19 cellular contexts compared by ENCODE assay signal in genomic region chr13:104198811-104199210, GRCh38.
DNase-seq lines count a peak whose midpoint lies in the region; TF ChIP-seq lines count a peak whose summit lies in the region.
"Had no signal": no experiment of that assay in that cellular context is flagged by ENCODE, and none has a peak within 500 bp of the region (broad histone marks: within the 10 kb centered on the region; RNA-seq: fewer than 3 reads in every experiment).

No MANE protein-coding gene starts in this region.

- H3K79me2 ChIP-seq in neural progenitor cell (ENCODE audit: low read depth) (no peaks in the 10 kb centered on the region), H9 (ENCODE audit: insufficient read depth, low read length) (no peaks in the 10 kb centered on the region)

- H2AK5ac ChIP-seq in H9 (ENCODE audit: insufficient read length, low read length) = no peak overlapping the region

- H3K9me3 ChIP-seq in neural progenitor cell (ENCODE audit: low read depth) (no peaks in the 10 kb centered on the region), H9 (ENCODE audit: control insufficient read depth, low read depth, low read length) (no peaks in the 10 kb centered on the region)
- H3K9me3 ChIP-seq: A549 had no signal

- no peak overlapping the region for H4K91ac ChIP-seq in H9 (ENCODE audit: insufficient read length, low read depth, low read length)

- peaks cover 3% of the 10 kb centered on the region for H3K4me1 Mint-ChIP-seq in neural progenitor cell
- peaks cover 0 to 6% of the 10 kb centered on the region in 2 experiments; a peak in 2 of 4 replicates for H3K4me1 Mint-ChIP-seq in H9
- H3K4me1 Mint-ChIP-seq: B cell had no signal

- no peak overlapping the region for H4K5ac ChIP-seq in H9 (ENCODE audit: insufficient read length, low read depth, low read length)

- no peak overlapping the region for H2BK20ac ChIP-seq in H9 (ENCODE audit: low read depth, low read length, poor library complexity, severe bottlenecking)

- no peak overlapping the region for H3K14ac ChIP-seq in H9 (ENCODE audit: insufficient read depth, low read length)

- no peak overlapping the region for H3K9ac ChIP-seq in neural progenitor cell
- H3K9ac ChIP-seq in H9 (ENCODE audit: extremely low read depth, insufficient read length, low read length) = no peak overlapping the region
- H3K9ac ChIP-seq: BLaER1 treated with 17β-estradiol and CSF1 and Interleukin-3, amounts not matched to agents 10 nM and 100 nM had no signal

- H3K36me3 Mint-ChIP-seq in neural progenitor cell (no peaks in the 10 kb centered on the region), H9 (ENCODE audit: insufficient read depth in 1 of 3, low read depth in 3 of 3) (peaks cover 4 to 10% (median 8%) of the 10 kb centered on the region in 3 experiments; a peak in 6 of 7 replicates)
- H3K36me3 Mint-ChIP-seq: CD8-positive, alpha-beta T cell had no signal

- H4K8ac ChIP-seq in H9 (replicated peaks; ENCODE audit: insufficient read length, low read depth, low read length) = no peak overlapping the region

- in situ Hi-C loops in astrocyte of the cerebellum (cut with HindIII; ENCODE audit: low sequenced_read_pairs) = no loop called here

- no peaks in the 10 kb centered on the region for H3K4me1 ChIP-seq in neural progenitor cell
- H3K4me1 ChIP-seq in H9 (ENCODE audit: insufficient read depth, low read length) = no peaks in the 10 kb centered on the region
- H3K4me1 ChIP-seq: A549, Caco-2 had no signal

- H3K9me3 Mint-ChIP-seq in neural progenitor cell (peaks cover 5% of the 10 kb centered on the region), H9 (peaks cover 3 to 5% of the 10 kb centered on the region in 2 experiments; a peak in 3 of 5 replicates)

- WGBS in H9 (ENCODE audit: extremely low coverage, insufficient read length, low lambda C conversion rate) = no CpG with 5 or more reads among the region's 1 CpG

- DNase-seq in NCI-H82 (lab: John Stamatoyannopoulos, UW) (peak; percentile 36), NCI-H82 treated with DMSO at 0.1 percent for 48 hours (lab: John Stamatoyannopoulos, UW; ENCODE audit: unreplicated experiment) (no peak), astrocyte of the cerebellum (ENCODE audit: low read depth) (peak; percentile 11), neural progenitor cell (ENCODE audit: low spot score) (no peak), H9 (no peak)
- no peak for DNase-seq in stimulated activated CD4-positive, alpha-beta T cell treated with anti-CD3 and anti-CD28 coated beads, Interleukin-4, amount 100 ng/mL, for 4 hours
- DNase-seq: AML-193; Caco-2; Calu3; CD4-positive, alpha-beta T cell; CD8-positive, alpha-beta T cell; DMS79 treated with DMSO at 0.1 percent for 48 hours; GF-D8 had no signal

- H3K27ac ChIP-seq in neural progenitor cell (no peak overlapping the region), H9 (ENCODE audit: insufficient read length, low read depth, low read length) (no peak overlapping the region)
- H3K27ac ChIP-seq: 22Rv1; A549; BLaER1 treated with 17β-estradiol and CSF1 and Interleukin-3, amounts not matched to agents 10 nM and 100 nM; C4-2B had no signal

- H3K23ac ChIP-seq in H9 (ENCODE audit: insufficient read length, low read depth, low read length) = no peak overlapping the region

- TF ChIP-seq CTCF in astrocyte of the cerebellum (IDR thresholded peaks at IDR 0.05; ENCODE audit: low read depth, low read length, missing control alignments) (no peak), neural progenitor cell (IDR thresholded peaks at IDR 0.05) (no peak), H9 (conservative IDR thresholded peaks at IDR 0.05) (no peak)

- no peak overlapping the region for H2BK15ac ChIP-seq in H9 (ENCODE audit: low read depth, low read length)

- no peaks in the 10 kb centered on the region for H3F3A ChIP-seq in neural progenitor cell (ENCODE audit: low read depth)

- no peak overlapping the region for H3K4me2 ChIP-seq in neural progenitor cell
- H3K4me2 ChIP-seq in H9 (ENCODE audit: insufficient read depth, insufficient read length, low read length) = no peak overlapping the region
- H3K4me2 ChIP-seq: A549; BLaER1 treated with 17β-estradiol and CSF1 and Interleukin-3, amounts not matched to agents 10 nM and 100 nM had no signal

- H3K56ac ChIP-seq in H9 (ENCODE audit: insufficient read length, low read depth, low read length) = no peak overlapping the region

- no peaks in the 10 kb centered on the region for H3K79me1 ChIP-seq in H9 (ENCODE audit: insufficient read depth, low read depth, low read length, poor library complexity, severe bottlenecking)

- H3K27me3 Mint-ChIP-seq in neural progenitor cell (ENCODE audit: insufficient read depth, low read depth) (peaks cover 4% of the 10 kb centered on the region), H9 (ENCODE audit: low read depth) (no peaks in the 10 kb centered on the region)
- H3K27me3 Mint-ChIP-seq: B cell; CD4-positive, alpha-beta T cell had no signal

- H2AFZ ChIP-seq in neural progenitor cell (replicated peaks) (peak overlapping the region; percentile 61), H9 (ENCODE audit: low read length) (no peak overlapping the region)

- no peak overlapping the region for H3T11ph ChIP-seq in H9 (ENCODE audit: low read length)

- H2BK12ac ChIP-seq in H9 (ENCODE audit: insufficient read length, low read depth, low read length) = no peak overlapping the region

- H3K27ac Mint-ChIP-seq in neural progenitor cell (no peak overlapping the region), H9 (no peak overlapping the region)
- H3K27ac Mint-ChIP-seq: B cell; CD4-positive, alpha-beta T cell; CD8-positive, alpha-beta T cell had no signal

- H2BK5ac ChIP-seq in H9 (ENCODE audit: insufficient read length, low read length) = no peak overlapping the region

- no peak overlapping the region for H3K4me3 ChIP-seq in astrocyte of the cerebellum (ENCODE audit: low read depth, low read length)
- no peak overlapping the region for H3K4me3 ChIP-seq in neural progenitor cell
- H3K4me3 ChIP-seq: A549; BLaER1 treated with 17β-estradiol and CSF1 and Interleukin-3, amounts not matched to agents 10 nM and 100 nM; GM12878 had no signal

- no peak overlapping the region for H2BK120ac ChIP-seq in H9 (ENCODE audit: low read depth, low read length, poor library complexity, severe bottlenecking)

- H3K4me3 Mint-ChIP-seq in neural progenitor cell (no peak overlapping the region), H9 (no peak overlapping the region)
- H3K4me3 Mint-ChIP-seq: B cell; CD4-positive, alpha-beta T cell; CD8-positive, alpha-beta T cell had no signal

- no peaks in the 10 kb centered on the region for H3K27me3 ChIP-seq in neural progenitor cell
- H3K27me3 ChIP-seq in H9 (ENCODE audit: insufficient read depth, low read length) = no peaks in the 10 kb centered on the region
- H3K27me3 ChIP-seq: BLaER1 treated with 17β-estradiol and CSF1 and Interleukin-3, amounts not matched to agents 10 nM and 100 nM had no signal

- H4K20me1 ChIP-seq in neural progenitor cell (ENCODE audit: low read depth) = no peaks in the 10 kb centered on the region
- no peaks in the 10 kb centered on the region for H4K20me1 ChIP-seq in H9 (ENCODE audit: control insufficient read depth, insufficient read depth, insufficient read length)
- H4K20me1 ChIP-seq: BLaER1 treated with 17β-estradiol and CSF1 and Interleukin-3, amounts not matched to agents 10 nM and 100 nM had no signal

- H3K23me2 ChIP-seq in H9 (ENCODE audit: insufficient read length, low read depth, low read length, poor library complexity, severe bottlenecking) = no peaks in the 10 kb centered on the region

- no peak overlapping the region for H3K18ac ChIP-seq in H9 (ENCODE audit: insufficient read length, low read depth, low read length)

- no peaks in the 10 kb centered on the region for H3K36me3 ChIP-seq in neural progenitor cell

- H3K4ac ChIP-seq in H9 (ENCODE audit: low read depth, low read length) = no peak overlapping the region

Comparison
In these comparisons a context has a peak if more than half of its experiments do, and no peak if none do; other contexts are left out.
1. DNase-seq: peak in NCI-H82 (single experiment) and astrocyte of the cerebellum (single experiment); none in NCI-H82 treated with DMSO at 0.1 percent for 48 hours (single experiment), neural progenitor cell (single experiment), stimulated activated CD4-positive, alpha-beta T cell treated with anti-CD3 and anti-CD28 coated beads, Interleukin-4, amount 100 ng/mL, for 4 hours (0 of 2) and H9 (single experiment).